Comparison of ENCODE assay signal across 8 cellular contexts in the genomic region with DNA sequence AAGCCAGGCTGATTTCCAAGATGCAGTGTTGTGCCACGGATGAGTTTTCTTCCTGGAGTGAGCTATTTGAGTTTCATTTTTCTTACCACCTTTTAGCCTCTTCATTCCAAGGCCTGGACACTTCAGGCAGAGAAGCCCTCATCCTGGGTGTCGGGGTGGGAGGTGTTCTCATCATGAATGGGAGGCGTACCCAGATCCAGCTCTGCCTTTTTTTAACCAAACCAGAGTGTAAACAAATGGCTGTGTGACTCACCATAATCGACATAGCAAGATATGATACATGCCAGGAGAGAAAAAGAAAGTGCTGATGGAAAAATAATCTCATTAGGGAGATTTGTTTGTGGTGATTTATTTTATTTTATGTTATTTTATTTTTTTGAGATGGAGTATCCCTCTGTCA.
DNase-seq lines count a peak whose midpoint lies in the region; ATAC-seq and TF ChIP-seq lines count a peak whose summit lies in the region.

No MANE protein-coding gene starts in this region.

- RAD21 ChIA-PET in HCT116 (lab: Charles Lee; ENCODE audit: low non-redundant PET in 1 of 2, low total read pairs in 2 of 2, uncharacterized antibody in 2 of 2, unreplicated experiment in 2 of 2): interaction anchor here (1.0 kb wide), 2 partner anchors 71 to 107 kb away, joined by 3 read pairs; no protein-coding TSS in a partner anchor

- no peaks in the 10 kb centered on the region for H3K9me3 ChIP-seq in HCT116 (ENCODE audit: control insufficient read depth in 1 of 2, insufficient read depth in 1 of 2, low read depth in 1 of 2, low read length in 2 of 2)
- no peaks in the 10 kb centered on the region for H3K9me3 ChIP-seq in muscle layer of duodenum (ENCODE audit: control insufficient read depth in 1 of 2, low read length in 2 of 2)
- H3K9me3 ChIP-seq in neural progenitor cell (ENCODE audit: low read depth): no peaks in the 10 kb centered on the region

- H3K9me2 ChIP-seq in HCT116 (ENCODE audit: insufficient read depth): no peaks in the 10 kb centered on the region

- intact Hi-C loops in HCT116 (cut with micrococcal nuclease): loop anchor here (5.0 kb wide), 1 partner anchor 66 kb away; no protein-coding TSS in a partner anchor

- H3K79me2 ChIP-seq in HCT116 (ENCODE audit: insufficient read depth, low read length) (no peaks in the 10 kb centered on the region), neural progenitor cell (ENCODE audit: low read depth) (no peaks in the 10 kb centered on the region)

- peak overlapping the region; percentile 42 for H3K9ac ChIP-seq in HCT116 (ENCODE audit: low read length)
- H3K9ac ChIP-seq in neural progenitor cell: no peak overlapping the region

- H3K9me3 Mint-ChIP-seq in neural progenitor cell: no peaks in the 10 kb centered on the region

- no TSS peak for BruUV-seq in HCT116 (replicated peaks; lab: Mats Ljungman, UMichigan)

- no peaks in the 10 kb centered on the region for H4K20me1 ChIP-seq in HCT116 (ENCODE audit: insufficient read depth)
- no peaks in the 10 kb centered on the region for H4K20me1 ChIP-seq in neural progenitor cell (ENCODE audit: low read depth)

- DNase-seq in ACHN: peak; percentile 86
- peak; percentile 71 for DNase-seq in HCT116 (ENCODE audit: low read depth, low spot score)
- peak; percentile 65 to 83 for DNase-seq in SW 1271 (lab: John Stamatoyannopoulos, UW)
- peak; percentile 83 for DNase-seq in dedifferentiated amniotic fluid mesenchymal stem cell (ENCODE audit: extremely low spot score)
- DNase-seq in neural progenitor cell (ENCODE audit: low spot score): no peak
- no peak for DNase-seq in NCI-H1048 (lab: John Stamatoyannopoulos, UW)

- no peaks in the 10 kb centered on the region for H3K36me3 ChIP-seq in HCT116 (ENCODE audit: control insufficient read depth in 1 of 2, insufficient read depth in 2 of 2, low read length in 2 of 2)
- no peaks in the 10 kb centered on the region for H3K36me3 ChIP-seq in muscle layer of duodenum (ENCODE audit: control insufficient read depth in 1 of 2, insufficient read depth in 2 of 2, low read length in 2 of 2)
- no peaks in the 10 kb centered on the region for H3K36me3 ChIP-seq in neural progenitor cell

- H3K4me1 ChIP-seq in HCT116 (ENCODE audit: control insufficient read depth in 1 of 2, insufficient read depth in 2 of 2, low read length in 2 of 2) (peaks cover 57 to 79% of the 10 kb centered on the region in 2 experiments), muscle layer of duodenum (ENCODE audit: control insufficient read depth in 1 of 2, insufficient read depth in 2 of 2, low read length in 2 of 2) (peaks cover 32% of the 10 kb centered on the region in 2 donors), neural progenitor cell (peaks cover 14% of the 10 kb centered on the region)

- H3K36me3 Mint-ChIP-seq in neural progenitor cell: no peaks in the 10 kb centered on the region

- H3K4me1 Mint-ChIP-seq in neural progenitor cell: peaks cover 19% of the 10 kb centered on the region

- H2AFZ ChIP-seq in HCT116 (ENCODE audit: low read depth, low read length, poor library complexity, severe bottlenecking) (no peak overlapping the region), neural progenitor cell (replicated peaks) (no peak overlapping the region)

- POLR2A ChIA-PET in HCT116 (lab: Charles Lee): interaction anchor here (0.6 to 2.2 kb wide), 7 partner anchors 9 to 110 kb away, joined by 3 to 7 read pairs (median 3); no protein-coding TSS in a partner anchor

- TF ChIP-seq RAD21 in HCT116 (IDR thresholded peaks at IDR 0.05; ENCODE audit: low read depth): peak; percentile 26; the same call in 1 of the 2 replicates

- TF ChIP-seq CTCF in HCT116 (IDR thresholded peaks at IDR 0.05 in 2 of 3, conservative IDR thresholded peaks at IDR 0.05 in 1 of 3; ENCODE audit: borderline replicate concordance in 1 of 3, insufficient read depth in 1 of 3, low read depth in 2 of 3, low read length in 2 of 3) (no peak), neural progenitor cell (IDR thresholded peaks at IDR 0.05) (no peak)

- no peaks in the 10 kb centered on the region for H3K27me3 Mint-ChIP-seq in neural progenitor cell (ENCODE audit: insufficient read depth, low read depth)

- H3F3A ChIP-seq in neural progenitor cell (ENCODE audit: low read depth): no peaks in the 10 kb centered on the region

- in situ Hi-C loops in ACHN (cut with HindIII; ENCODE audit: low pct_ligation_motif_present, low pct_unique_long_range_greater_than_20kb, low sequenced_read_pairs): no loop called here

- TF ChIP-seq POLR2A in HCT116 (IDR thresholded peaks at IDR 0.05; ENCODE audit: borderline replicate concordance, extremely low read depth, insufficient read depth, insufficient read length): no peak

- H3K4me3 ChIP-seq in HCT116 (replicated peaks in 1 of 2; ENCODE audit: low read depth in 1 of 2, low read length in 2 of 2) (peak overlapping the region in 1 of 2 experiments; percentile 31; a peak in 2 of 4 replicates), muscle layer of duodenum (ENCODE audit: low read depth in 1 of 2, low read length in 2 of 2) (peak overlapping the region; percentile 14 to 32), neural progenitor cell (no peak overlapping the region)

- H3K4me2 ChIP-seq in HCT116 (ENCODE audit: low read length) (peak overlapping the region; percentile 68), neural progenitor cell (no peak overlapping the region)

- H3K27ac Mint-ChIP-seq in neural progenitor cell: no peak overlapping the region

- peak overlapping the region; percentile 96 for H3K27ac ChIP-seq in HCT116 (ENCODE audit: low read depth, low read length)
- H3K27ac ChIP-seq in muscle layer of duodenum (ENCODE audit: low read length): peak overlapping the region; percentile 81
- H3K27ac ChIP-seq in neural progenitor cell: no peak overlapping the region

- H3K27me3 ChIP-seq in HCT116 (ENCODE audit: insufficient read depth, low read length) (no peaks in the 10 kb centered on the region), muscle layer of duodenum (ENCODE audit: low read depth, low read length) (no peaks in the 10 kb centered on the region), neural progenitor cell (no peaks in the 10 kb centered on the region)

- peak; percentile 68 for ATAC-seq in HCT116
- ATAC-seq in HG03469 (IDR thresholded peaks at IDR 0.05; ENCODE audit: unreplicated experiment): no peak

- no peak overlapping the region for H3K4me3 Mint-ChIP-seq in neural progenitor cell

- CTCF ChIA-PET in HCT116 (lab: Charles Lee): interaction anchor here (0.6 to 1.5 kb wide), 2 partner anchors 109 to 132 kb away, joined by 3 read pairs; no protein-coding TSS in a partner anchor

TF ChIP-seq in HCT116, 20 proteins besides CTCF, POLR2A, EP300 and RAD21:
- TF ChIP-seq CBX3 (IDR thresholded peaks at IDR 0.05; ENCODE audit: low read depth): peak; percentile 42; the same call in 1 of the 2 replicates
- TF ChIP-seq SP1 (IDR thresholded peaks at IDR 0.05; ENCODE audit: low read depth): peak; percentile 64
- no peak for TF ChIP-seq ZFX (IDR thresholded peaks at IDR 0.05)
- TF ChIP-seq FOSL1 (IDR thresholded peaks at IDR 0.05; ENCODE audit: low read depth): peak; percentile 72
- TF ChIP-seq EGR1 (IDR thresholded peaks at IDR 0.05; ENCODE audit: low read depth): 0 out of 2 replicates have a peak, but pooled peaks have one; percentile 12
- TF ChIP-seq POLR2AphosphoS5 (IDR thresholded peaks at IDR 0.05; ENCODE audit: low read depth, low read length): peak; percentile 41; the same call in 1 of the 2 replicates
- TF ChIP-seq JUND (IDR thresholded peaks at IDR 0.05): peak; percentile 70
- TF ChIP-seq, protein P1, sequence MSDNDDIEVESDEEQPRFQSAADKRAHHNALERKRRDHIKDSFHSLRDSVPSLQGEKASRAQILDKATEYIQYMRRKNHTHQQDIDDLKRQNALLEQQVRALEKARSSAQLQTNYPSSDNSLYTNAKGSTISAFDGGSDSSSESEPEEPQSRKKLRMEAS (IDR thresholded peaks at IDR 0.05): no peak
- TF ChIP-seq YY1 (IDR thresholded peaks at IDR 0.05; ENCODE audit: extremely low read depth, insufficient replicate concordance, low read depth, low read length): peak; percentile 46
TF ChIP-seq in HCT116: peak in this region for 7.

Comparison
In these comparisons a context has a peak if more than half of its experiments do, and no peak if none do; other contexts are left out.
1. DNase-seq: peak in ACHN (single experiment), HCT116 (single experiment), SW 1271 (2 of 2) and dedifferentiated amniotic fluid mesenchymal stem cell (single experiment); none in neural progenitor cell (single experiment) and NCI-H1048 (single experiment).